8 cellular contexts compared by ENCODE assay signal in the genomic region with DNA sequence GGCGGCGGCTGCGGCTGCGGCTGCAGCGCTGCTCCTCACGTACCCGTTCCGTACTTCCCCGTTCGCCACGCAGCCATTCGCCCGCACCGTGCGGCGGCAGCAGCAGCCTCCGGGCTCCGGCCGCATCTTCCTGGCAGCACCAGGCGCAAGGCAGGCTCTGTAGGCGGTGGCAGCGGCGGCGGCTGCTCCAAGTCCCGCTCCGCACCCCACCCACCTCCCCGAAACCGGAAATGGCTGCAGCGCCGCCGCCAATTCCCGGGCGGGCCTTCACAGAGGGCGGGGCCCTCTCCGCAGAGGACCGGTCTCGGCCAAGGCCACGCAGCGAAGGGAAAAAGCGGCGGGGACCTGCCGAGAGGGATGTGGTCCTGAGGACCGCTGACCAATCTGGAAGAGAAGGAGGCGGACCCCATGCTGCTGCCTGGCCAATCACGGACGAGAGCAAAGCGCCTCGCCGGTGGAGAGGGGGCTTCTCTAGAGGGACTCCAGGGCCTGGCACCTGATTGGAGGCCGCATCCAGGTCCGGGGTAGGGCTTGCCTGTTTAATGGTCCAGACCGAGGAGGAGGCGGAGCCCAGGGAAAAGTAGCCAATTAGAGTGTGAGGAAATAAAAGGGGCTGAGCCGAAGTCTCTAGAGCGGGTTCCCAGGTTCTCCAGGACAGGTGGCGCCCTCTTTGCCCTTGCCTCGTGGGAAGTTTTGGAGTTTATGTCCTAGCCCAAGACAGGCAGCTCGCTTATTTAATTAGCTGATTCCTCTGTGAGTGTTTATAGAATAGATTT. TPM values are rescaled to one million over a fixed set of nuclear protein-coding genes. Genes with fewer than 3 reads are reported as not detected.
DNase-seq lines count a peak whose midpoint lies in the region; ATAC-seq, FAIRE-seq and TF ChIP-seq lines count a peak whose summit lies in the region.

TSS of gene SPTLC2 (minus strand) at position 184 of the 776 bp plus-strand sequence. CDS start at position 126, 58 bp downstream.

- peak within 1 kb of the TSS; percentile 92 for H3K4me3 ChIP-seq in Caco-2 (ENCODE audit: low read depth, low read length)

- peaks cover 18% of the 10 kb centered on the region for H3K36me3 Mint-ChIP-seq in Caco-2 (ENCODE audit: insufficient read depth, unreplicated experiment)
- H3K36me3 Mint-ChIP-seq in effector memory CD8-positive, alpha-beta T cell (ENCODE audit: insufficient read depth): peaks cover 24% of the 10 kb centered on the region

- POLR2A ChIA-PET in Caco-2 (lab: Charles Lee): interaction anchor here (1.0 kb wide), 1 partner anchor 12 kb away, joined by 7 read pairs; no protein-coding TSS in a partner anchor

- H3K4me1 ChIP-seq in Caco-2: peaks cover 28% of the 10 kb centered on the region

- H3K27me3 Mint-ChIP-seq in Caco-2 (ENCODE audit: insufficient read depth, unreplicated experiment): no peaks in the 10 kb centered on the region
- H3K27me3 Mint-ChIP-seq in effector memory CD8-positive, alpha-beta T cell: no peaks in the 10 kb centered on the region

- H3K9me3 Mint-ChIP-seq in Caco-2 (ENCODE audit: unreplicated experiment): no peaks in the 10 kb centered on the region
- H3K9me3 Mint-ChIP-seq in effector memory CD8-positive, alpha-beta T cell: no peaks in the 10 kb centered on the region

- intact Hi-C loops in Caco-2 (cut with micrococcal nuclease; ENCODE audit: unreplicated experiment): loop anchor here (5.0 kb wide), 2 partner anchors 91 to 159 kb away; partner anchors contain the start of genes AHSA1, ALKBH1, SLIRP and VIPAS39

- H3K27ac Mint-ChIP-seq in Caco-2 (ENCODE audit: unreplicated experiment): peak within 1 kb of the TSS; percentile 74
- H3K27ac Mint-ChIP-seq in effector memory CD8-positive, alpha-beta T cell: peak within 1 kb of the TSS; percentile 73 to 86

- CTCF ChIA-PET in Caco-2 (lab: Charles Lee): no interaction called here

- no peaks in the 10 kb centered on the region for H3K36me3 ChIP-seq in Caco-2 (ENCODE audit: control insufficient read depth, insufficient read depth, low read length)

- peaks cover 30% of the 10 kb centered on the region for H3K4me1 Mint-ChIP-seq in Caco-2 (ENCODE audit: low read depth, unreplicated experiment)
- peaks cover 31 to 32% of the 10 kb centered on the region in 2 donors for H3K4me1 Mint-ChIP-seq in effector memory CD8-positive, alpha-beta T cell (ENCODE audit: low read depth in 2 of 2)

- H3K27me3 ChIP-seq in Caco-2 (replicated peaks; ENCODE audit: control insufficient read depth, insufficient read depth, low read length): no peaks in the 10 kb centered on the region

- peak; percentile 92 for ATAC-seq in GM21367 (IDR thresholded peaks at IDR 0.05; ENCODE audit: unreplicated experiment)
- ATAC-seq in effector memory CD8-positive, alpha-beta T cell (replicated peaks): peak; percentile 92

- DNase-seq in Caco-2: peak; percentile 99 to 100
- peak; percentile 99 for DNase-seq in HTR-8/SVneo (ENCODE audit: insufficient read length, low spot score)
- peak; percentile 99 for DNase-seq in NOMO-1 treated with DMSO at 0.1 percent for 48 hours (lab: John Stamatoyannopoulos, UW; ENCODE audit: unreplicated experiment)
- DNase-seq in activated CD8-positive, alpha-beta memory T cell treated with anti-CD3 and anti-CD28 coated beads for 4 hours (ENCODE audit: low read depth in 2 of 2): peak; percentile 91 to 96
- DNase-seq in effector memory CD8-positive, alpha-beta T cell: peak; percentile 94 to 96 (median 94)
- DNase-seq in medulla oblongata (ENCODE audit: extremely low spot score): peak; percentile 100
- peak; percentile 97 for DNase-seq in stimulated activated CD8-positive, alpha-beta memory T cell treated with anti-CD3 and anti-CD28 coated beads, Interleukin-12 subunit alpha, Interleukin-12 subunit beta, amount 100 ng/mL, for 1 hour (ENCODE audit: low read depth)

- H3K9me3 ChIP-seq in Caco-2: no peaks in the 10 kb centered on the region

- BruUV-seq in Caco-2 (replicated peaks; lab: Mats Ljungman, UMichigan): no TSS peak

- H3K4me3 Mint-ChIP-seq in Caco-2 (ENCODE audit: unreplicated experiment): peak within 1 kb of the TSS; percentile 81
- H3K4me3 Mint-ChIP-seq in effector memory CD8-positive, alpha-beta T cell: peak within 1 kb of the TSS; percentile 90 to 91

- TF ChIP-seq CTCF in Caco-2 (IDR thresholded peaks at IDR 0.05; ENCODE audit: insufficient read depth in 1 of 2, low read depth in 1 of 2, low read length in 1 of 2, severe bottlenecking in 1 of 2, unreplicated experiment in 1 of 2): peak; percentile 15 to 45

- FAIRE-seq in HTR-8/SVneo (lab: Jason Lieb, UNC): peak; percentile 74

RNA-seq across cellular contexts. Expression of gene SPTLC2, which starts in this region (rescaled TPM):
- 45.8 and 49.6 TPM in 2 replicates for total RNA-seq in Caco-2 (2022)

Comparison
In these comparisons a context has a peak if more than half of its experiments do, and no peak if none do; other contexts are left out.
1. Peak in every context shown above with its lines: DNase-seq, ATAC-seq and H3K4me3 ChIP-seq.